10 cellular contexts compared by ENCODE assay signal in genomic region chr3:48505146-48505545, GRCh38. TPM values are rescaled to one million over a fixed set of nuclear protein-coding genes. Genes with fewer than 3 reads are reported as not detected.
DNase-seq lines count a peak whose midpoint lies in the region; ATAC-seq and TF ChIP-seq lines count a peak whose summit lies in the region.
"Had no signal": no experiment of that assay in that cellular context is flagged by ENCODE, and none has a peak within 500 bp of the region (broad histone marks: within the 10 kb centered on the region; RNA-seq: fewer than 3 reads in every experiment).

No MANE protein-coding gene starts in this region.

- H4K20me1 ChIP-seq in GM23248 (ENCODE audit: insufficient read depth) = no peaks in the 10 kb centered on the region

- no peak for ATAC-seq in HG03095 (IDR thresholded peaks at IDR 0.05; ENCODE audit: unreplicated experiment)
- no peak for ATAC-seq in HG02642 (IDR thresholded peaks at IDR 0.05; ENCODE audit: poor library complexity, unreplicated experiment)

- H2AFZ ChIP-seq in GM23248 = no peak overlapping the region

- H3K9me3 ChIP-seq in GM23248 (ENCODE audit: low read depth) = no peaks in the 10 kb centered on the region
- H3K9me3 ChIP-seq: HAP-1, SJSA1 had no signal

- H3K27ac ChIP-seq in 22Rv1 = peak overlapping the region; percentile 78; the same call in 1 of the 2 replicates
- no peak overlapping the region for H3K27ac ChIP-seq in GM23248
- H3K27ac ChIP-seq: SJSA1 had no signal

- H3K79me2 ChIP-seq in GM23248 (ENCODE audit: insufficient read depth) = peaks cover 14% of the 10 kb centered on the region

- no peaks in the 10 kb centered on the region for H3K9me2 ChIP-seq in GM23248 (ENCODE audit: insufficient read depth)

- H3K4me1 Mint-ChIP-seq in brain (peaks cover 31% of the 10 kb centered on the region), neural crest cell (peaks cover 6% of the 10 kb centered on the region)

- H3K27me3 Mint-ChIP-seq in brain (peaks cover 15% of the 10 kb centered on the region), neural crest cell (ENCODE audit: low read depth) (no peaks in the 10 kb centered on the region)

- DNase-seq in GM23248 (no peak), neural crest cell (ENCODE audit: low read depth, low spot score) (no peak), SW480 (ENCODE audit: low spot score) (no peak), GM19238 (ENCODE audit: insufficient read length, low spot score) (no peak)

- H3K27ac Mint-ChIP-seq in brain = peak overlapping the region in 3 of 5 experiments; percentile 50 to 91 (median 87)
- H3K27ac Mint-ChIP-seq in neural crest cell (ENCODE audit: unreplicated experiment) = no peak overlapping the region

- H3K36me3 ChIP-seq in GM23248 (ENCODE audit: low read depth) = no peaks in the 10 kb centered on the region
- H3K36me3 ChIP-seq: HAP-1, SJSA1 had no signal

- peak overlapping the region; percentile 68 to 80 (median 75) for H3K4me3 Mint-ChIP-seq in brain
- H3K4me3 Mint-ChIP-seq in neural crest cell = peak overlapping the region; percentile 81

- H3K27me3 ChIP-seq in GM23248 (replicated peaks; ENCODE audit: insufficient read depth) = no peaks in the 10 kb centered on the region
- H3K27me3 ChIP-seq: SJSA1 had no signal

- 72 to 85% methylated on average over 2 of the region's 2 CpGs for WGBS in GM23248 (ENCODE audit: low coverage in 1 of 2, low lambda C conversion rate in 2 of 2, missing lambda C conversion rate in 2 of 2), 2 experiments

- in situ Hi-C loops in GM23248 (cut with MboI) = no loop called here

- H3K4me2 ChIP-seq in GM23248 (ENCODE audit: unreplicated experiment) = peak overlapping the region; percentile 83

- H3F3A ChIP-seq in GM23248 (ENCODE audit: insufficient read depth) = peaks cover 11% of the 10 kb centered on the region

- H3K36me3 Mint-ChIP-seq in brain (peaks cover 16% of the 10 kb centered on the region), neural crest cell (ENCODE audit: low read depth) (no peaks in the 10 kb centered on the region)

- H3K4me3 ChIP-seq in GM23248 = no peak overlapping the region

- peaks cover 18% of the 10 kb centered on the region for H3K4me1 ChIP-seq in GM23248 (ENCODE audit: insufficient read depth)

- no peak overlapping the region for H3K9ac ChIP-seq in GM23248

- H3K9me3 Mint-ChIP-seq in brain = peaks cover 0 to 4% (median 0%) of the 10 kb centered on the region in 5 experiments
- H3K9me3 Mint-ChIP-seq in neural crest cell = no peaks in the 10 kb centered on the region

- TF ChIP-seq CTCF in 22Rv1 (IDR thresholded peaks at IDR 0.05) (no peak), brain (conservative IDR thresholded peaks at IDR 0.05) (no peak), neural crest cell (conservative IDR thresholded peaks at IDR 0.05) (no peak)

RNA-seq across cellular contexts. Expression of gene SHISA5, which starts 1.2 kb away (rescaled TPM):
- 153 and 154 TPM in 2 replicates for total RNA-seq in GM23248 (2014; rRNA removed; shearing (Covaris generic))
- polyA plus RNA-seq in GM23248 (2016; fragmentation: Nextera tagmentation; extraction: Ambion mirVana) (215 and 223 TPM in 2 replicates), brain (ENCODE audit: insufficient read depth, low read depth, low replicate concordance) (109 TPM)
- total RNA-seq in neural crest cell = 117 and 124 TPM in 2 replicates

RNA-seq across cellular contexts. Expression of gene PFKFB4, which starts 51.5 kb away (rescaled TPM):
- 12.6 and 15.3 TPM in 2 replicates for total RNA-seq in GM23248 (2014; rRNA removed; shearing (Covaris generic))
- polyA plus RNA-seq in GM23248 (2016; fragmentation: Nextera tagmentation; extraction: Ambion mirVana) (10.1 and 12.1 TPM in 2 replicates), brain (ENCODE audit: insufficient read depth, low read depth, low replicate concordance) (5.6 TPM)
- 19.2 and 20.4 TPM in 2 replicates for total RNA-seq in neural crest cell

RNA-seq across cellular contexts. Expression of gene UCN2, which starts 58.4 kb away (rescaled TPM):
- 0.25 and 0.86 TPM in 2 replicates for total RNA-seq in GM23248 (2014; rRNA removed; shearing (Covaris generic))
- polyA plus RNA-seq in GM23248 (2016; fragmentation: Nextera tagmentation; extraction: Ambion mirVana) = 0.25 and 0.45 TPM in 2 replicates
- not detected for polyA plus RNA-seq in brain (ENCODE audit: insufficient read depth, low read depth, low replicate concordance)
- 1.3 TPM in 2 replicates for total RNA-seq in neural crest cell

RNA-seq across cellular contexts. Expression of gene ATRIP, which starts 58.6 kb away (rescaled TPM):
- 8.4 and 9.5 TPM in 2 replicates for total RNA-seq in GM23248 (2014; rRNA removed; shearing (Covaris generic))
- polyA plus RNA-seq in GM23248 (2016; fragmentation: Nextera tagmentation; extraction: Ambion mirVana) = 4.2 and 4.6 TPM in 2 replicates
- polyA plus RNA-seq in brain (ENCODE audit: insufficient read depth, low read depth, low replicate concordance) = 5.9 TPM
- 21.8 and 22.1 TPM in 2 replicates for total RNA-seq in neural crest cell
